25 cellular contexts compared by ENCODE assay signal in genomic region chr7:146249272-146249671, GRCh38.
DNase-seq lines count a peak whose midpoint lies in the region; TF ChIP-seq lines count a peak whose summit lies in the region.
"Had no signal": no experiment of that assay in that cellular context is flagged by ENCODE, and none has a peak within 500 bp of the region (broad histone marks: within the 10 kb centered on the region; RNA-seq: fewer than 3 reads in every experiment).

No MANE protein-coding gene starts in this region.

- no peak overlapping the region for H3K4me3 ChIP-seq in NB4 (ENCODE audit: low read depth, low read length)
- H3K4me3 ChIP-seq in endodermal cell (ENCODE audit: low read length), result no peak overlapping the region
- no peak overlapping the region for H3K4me3 ChIP-seq in neural progenitor cell
- H3K4me3 ChIP-seq: BLaER1, GM12878, Peyer's patch, SJSA1 had no signal

- no peak for TF ChIP-seq POLR2A in NB4 (IDR thresholded peaks at IDR 0.05; ENCODE audit: extremely low read depth, insufficient read length)

- H3K4me1 Mint-ChIP-seq in endodermal cell (peaks cover 37% of the 10 kb centered on the region), neural progenitor cell (peaks cover 6% of the 10 kb centered on the region)
- H3K4me1 Mint-ChIP-seq: CD4-positive, alpha-beta memory T cell; IgD-negative memory B cell had no signal

- TF ChIP-seq CTCF in NB4 (IDR thresholded peaks at IDR 0.05; ENCODE audit: low read depth, low read length) (no peak), endodermal cell (conservative IDR thresholded peaks at IDR 0.05) (no peak), neural progenitor cell (IDR thresholded peaks at IDR 0.05) (no peak)

- H3K79me2 ChIP-seq in neural progenitor cell (ENCODE audit: low read depth), result no peaks in the 10 kb centered on the region

- H3K27me3 ChIP-seq in endodermal cell (ENCODE audit: control insufficient read depth, insufficient read depth, low read length, poor library complexity, severe bottlenecking) (no peaks in the 10 kb centered on the region), neural progenitor cell (peaks cover 26% of the 10 kb centered on the region)
- H3K27me3 ChIP-seq: BLaER1, Peyer's patch, SJSA1 had no signal

- H3K36me3 ChIP-seq in endodermal cell (ENCODE audit: control insufficient read depth, insufficient read depth, low read length), result no peaks in the 10 kb centered on the region
- no peaks in the 10 kb centered on the region for H3K36me3 ChIP-seq in neural progenitor cell
- H3K36me3 ChIP-seq: BLaER1, Peyer's patch, SJSA1 had no signal

- DNase-seq in HT1080 (ENCODE audit: low read depth) (peak; percentile 30), NB4 (ENCODE audit: low read depth) (peak; percentile 22), endodermal cell (no peak), neural progenitor cell (ENCODE audit: low spot score) (no peak), cardiac septum (ENCODE audit: low spot score) (no peak), 8988T (no peak), RPMI8226 (no peak)
- DNase-seq: ACHN; CD4-positive, alpha-beta memory T cell; DND-41; GOT3; Karpas-422; NCI-H1105 treated with DMSO at 0.1 percent for 48 hours; NCI-H2029 treated with DMSO at 0.1 percent for 48 hours; NCI-H226; NCI-H524; NCI-H774; NK-92 treated with Interleukin-12 subunit alpha and Interleukin-12 subunit beta, amount 100 ng/mL, for 24 hours; Peyer's patch; T-helper 1 cell had no signal

- peak overlapping the region; percentile 90 for H3K4me2 ChIP-seq in neural progenitor cell
- H3K4me2 ChIP-seq: BLaER1 had no signal

- H3K9me3 ChIP-seq in endodermal cell (ENCODE audit: control insufficient read depth, low read length), result no peaks in the 10 kb centered on the region
- H3K9me3 ChIP-seq in neural progenitor cell (ENCODE audit: low read depth), result no peaks in the 10 kb centered on the region

- peaks cover 20% of the 10 kb centered on the region for H3K36me3 Mint-ChIP-seq in endodermal cell (ENCODE audit: low read depth)
- H3K36me3 Mint-ChIP-seq in neural progenitor cell, result no peaks in the 10 kb centered on the region
- H3K36me3 Mint-ChIP-seq: CD4-positive, alpha-beta memory T cell; IgD-negative memory B cell had no signal

- no peak overlapping the region for H2AFZ ChIP-seq in neural progenitor cell (replicated peaks)

- no peaks in the 10 kb centered on the region for H3K9me3 Mint-ChIP-seq in endodermal cell
- H3K9me3 Mint-ChIP-seq in neural progenitor cell, result no peaks in the 10 kb centered on the region

- no peaks in the 10 kb centered on the region for H4K20me1 ChIP-seq in neural progenitor cell (ENCODE audit: low read depth)
- H4K20me1 ChIP-seq: BLaER1 had no signal

- H3K27ac Mint-ChIP-seq in endodermal cell (peak overlapping the region; percentile 62), neural progenitor cell (no peak overlapping the region)
- H3K27ac Mint-ChIP-seq: CD4-positive, alpha-beta memory T cell; IgD-negative memory B cell had no signal

- H3K4me3 Mint-ChIP-seq in endodermal cell (peak overlapping the region; percentile 95), neural progenitor cell (no peak overlapping the region)
- H3K4me3 Mint-ChIP-seq: CD4-positive, alpha-beta memory T cell; IgD-negative memory B cell had no signal

- H3K4me1 ChIP-seq in endodermal cell (ENCODE audit: control insufficient read depth, insufficient read depth, low read length) (peaks cover 12% of the 10 kb centered on the region), neural progenitor cell (peaks cover 13% of the 10 kb centered on the region)
- H3K4me1 ChIP-seq: BLaER1, Peyer's patch, SJSA1 had no signal

- no peaks in the 10 kb centered on the region for H3K27me3 Mint-ChIP-seq in endodermal cell (ENCODE audit: insufficient read depth)
- H3K27me3 Mint-ChIP-seq in neural progenitor cell (ENCODE audit: insufficient read depth, low read depth), result peaks cover 4% of the 10 kb centered on the region
- H3K27me3 Mint-ChIP-seq: CD4-positive, alpha-beta memory T cell; IgD-negative memory B cell had no signal

- intact Hi-C loops in cardiac septum (cut with DNase I), result no loop called here

- peaks cover 6% of the 10 kb centered on the region for H3F3A ChIP-seq in neural progenitor cell (ENCODE audit: low read depth)

- no CpG with 5 or more reads among the region's 2 CpGs for WGBS in endodermal cell (ENCODE audit: insufficient coverage in 1 of 2, insufficient read length in 1 of 2), 2 experiments

- no peak overlapping the region for H3K9ac ChIP-seq in endodermal cell (ENCODE audit: extremely low read depth, low read length, poor library complexity, severe bottlenecking)
- no peak overlapping the region for H3K9ac ChIP-seq in neural progenitor cell
- H3K9ac ChIP-seq: BLaER1 had no signal

- H3K27ac ChIP-seq in endodermal cell (ENCODE audit: low read depth, low read length), result no peak overlapping the region
- no peak overlapping the region for H3K27ac ChIP-seq in neural progenitor cell
- H3K27ac ChIP-seq: BLaER1, HL-60, Peyer's patch, SJSA1 had no signal

Comparison
In these comparisons a context has a peak if more than half of its experiments do, and no peak if none do; other contexts are left out.
1. DNase-seq: peak in HT1080 (single experiment) and NB4 (single experiment); none in endodermal cell (single experiment), neural progenitor cell (single experiment), cardiac septum (single experiment), 8988T (single experiment) and RPMI8226 (single experiment).